8 cellular contexts compared by ENCODE assay signal in genomic region chrX:41759817-41760216, GRCh38. TPM values are rescaled to one million over a fixed set of nuclear protein-coding genes. Genes with fewer than 3 reads are reported as not detected.
A peak's percentile ranks its signal among the peaks of the same experiment; 100 is the strongest.
DNase-seq lines count a peak whose midpoint lies in the region; ATAC-seq and TF ChIP-seq lines count a peak whose summit lies in the region.

No MANE protein-coding gene starts in this region.

- H3K23ac ChIP-seq in neuronal stem cell (ENCODE audit: low read depth, low read length, poor library complexity), result no peak overlapping the region

- H3K4me3 ChIP-seq in testis (no peak overlapping the region), neuronal stem cell (ENCODE audit: low read length in 2 of 2) (no peak overlapping the region)

- no peak overlapping the region for H3K14ac ChIP-seq in neuronal stem cell (ENCODE audit: low read length)

- 68 to 82% methylated on average over 3 of the region's 3 CpGs for WGBS in testis, 2 donors
- WGBS in neuronal stem cell (ENCODE audit: extremely low coverage in 2 of 2, insufficient read length in 2 of 2, insufficient replicate concordance in 1 of 2), 2 donors, result no CpG with 5 or more reads among the region's 3 CpGs

- peak; percentile 63 for TF ChIP-seq CTCF in CD14-positive monocyte (IDR thresholded peaks at IDR 0.05)
- TF ChIP-seq CTCF in testis (IDR thresholded peaks at IDR 0.05), result peak in 1 of 3 experiments; percentile 32

- H3K36me3 Mint-ChIP-seq in CD14-positive monocyte, result peaks cover 0 to 2% of the 10 kb centered on the region in 2 donors

- H3K9me3 ChIP-seq in testis, result no peaks in the 10 kb centered on the region
- H3K9me3 ChIP-seq in neuronal stem cell (replicated peaks in 1 of 2; ENCODE audit: control insufficient read depth in 2 of 2, insufficient read depth in 1 of 2, low read depth in 1 of 2, low read length in 2 of 2), result no peaks in the 10 kb centered on the region

- H3K27me3 ChIP-seq in testis, result no peaks in the 10 kb centered on the region
- H3K27me3 ChIP-seq in neuronal stem cell (ENCODE audit: control insufficient read depth in 3 of 3, insufficient read depth in 3 of 3, low read depth in 1 of 3, low read length in 3 of 3), result no peaks in the 10 kb centered on the region

- H2AK5ac ChIP-seq in neuronal stem cell (ENCODE audit: low read depth, low read length), result no peak overlapping the region

- H4K91ac ChIP-seq in neuronal stem cell (ENCODE audit: low read depth, low read length, poor library complexity), result no peak overlapping the region

- POLR2A ChIA-PET in HEK293T (lab: Yijun Ruan, JAX), result interaction anchor here (0.5 kb wide), 1 partner anchor 197 kb away, joined by 3 read pairs; no protein-coding TSS in a partner anchor

- CTCF ChIA-PET in HEK293T (lab: Yijun Ruan, JAX), result interaction anchor here (0.6 to 1.0 kb wide), 6 partner anchors 13 to 202 kb away, joined by 3 to 4 read pairs (median 3); no protein-coding TSS in a partner anchor

- H3K36me3 ChIP-seq in testis (ENCODE audit: low read depth, missing control alignments), result no peaks in the 10 kb centered on the region
- H3K36me3 ChIP-seq in neuronal stem cell (replicated peaks in 1 of 2; ENCODE audit: control insufficient read depth in 2 of 2, insufficient read depth in 2 of 2, low read length in 2 of 2), result no peaks in the 10 kb centered on the region

- H3K27ac ChIP-seq in testis (no peak overlapping the region), neuronal stem cell (replicated peaks; ENCODE audit: low read length) (no peak overlapping the region)

- DNase-seq in CD14-positive monocyte (ENCODE audit: low spot score) (no peak), HEK293T (ENCODE audit: extremely low spot score) (peak; percentile 31), amniotic epithelial cell (ENCODE audit: low read depth) (peak; percentile 42), left lobe of liver (ENCODE audit: low spot score) (no peak), testis (no peak), NCI-H446 treated with DMSO at 0.1 percent for 48 hours (lab: John Stamatoyannopoulos, UW) (no peak), neuronal stem cell (ENCODE audit: low spot score) (no peak)

- H3K18ac ChIP-seq in neuronal stem cell (ENCODE audit: low read length), result no peak overlapping the region

- no peak overlapping the region for H2BK5ac ChIP-seq in neuronal stem cell (ENCODE audit: low read length)

- H3K27ac Mint-ChIP-seq in CD14-positive monocyte, result no peak overlapping the region

- H3K4me3 Mint-ChIP-seq in CD14-positive monocyte, result no peak overlapping the region

- no peak overlapping the region for H2BK120ac ChIP-seq in neuronal stem cell (ENCODE audit: low read depth, low read length)

- intact Hi-C loops in CD14-positive monocyte (cut with micrococcal nuclease) (loop anchor here (10.0 kb wide), 1 partner anchor 205 kb away; no protein-coding TSS in a partner anchor), testis (cut with DNase I; ENCODE audit: low total_unique reads) (no loop called here)

- H4K8ac ChIP-seq in neuronal stem cell (ENCODE audit: low read depth, low read length), result no peak overlapping the region

- no peak overlapping the region for H2AFZ ChIP-seq in neuronal stem cell (ENCODE audit: low read length)

- H3K9ac ChIP-seq in neuronal stem cell (ENCODE audit: low read depth, low read length, poor library complexity), result no peak overlapping the region

- no peaks in the 10 kb centered on the region for H3K4me1 ChIP-seq in testis
- no peaks in the 10 kb centered on the region for H3K4me1 ChIP-seq in neuronal stem cell (ENCODE audit: control insufficient read depth in 2 of 2, insufficient read depth in 1 of 2, low read depth in 1 of 2, low read length in 2 of 2)

- H3K4me2 ChIP-seq in neuronal stem cell (ENCODE audit: insufficient read depth, low read length, poor library complexity, severe bottlenecking), result no peak overlapping the region

- no peak overlapping the region for H2BK15ac ChIP-seq in neuronal stem cell (ENCODE audit: low read length)

- H3K27me3 Mint-ChIP-seq in CD14-positive monocyte (ENCODE audit: low read depth in 3 of 3), result peaks cover 0 to 1% (median 0%) of the 10 kb centered on the region in 3 donors

- H3K4ac ChIP-seq in neuronal stem cell (ENCODE audit: low read length), result no peak overlapping the region

- no peak for TF ChIP-seq POLR2A in testis (IDR thresholded peaks at IDR 0.05)

- ATAC-seq in left lobe of liver (peak; percentile 67), HG02610 (IDR thresholded peaks at IDR 0.05; ENCODE audit: unreplicated experiment) (no peak)

- no peak overlapping the region for H2BK12ac ChIP-seq in neuronal stem cell (ENCODE audit: low read length)

- H3K9me3 Mint-ChIP-seq in CD14-positive monocyte, result no peaks in the 10 kb centered on the region

- H3K4me1 Mint-ChIP-seq in CD14-positive monocyte, result no peaks in the 10 kb centered on the region

- H3K79me1 ChIP-seq in neuronal stem cell (ENCODE audit: low read depth, low read length), result no peaks in the 10 kb centered on the region

TF ChIP-seq in HEK293T, 16 proteins besides CTCF, POLR2A, EP300 and RAD21:
- no peak for TF ChIP-seq ARNT (IDR thresholded peaks at IDR 0.05)
- TF ChIP-seq SUZ12 (IDR thresholded peaks at IDR 0.05), result no peak
- no peak for TF ChIP-seq NFRKB (IDR thresholded peaks at IDR 0.05)
- no peak for TF ChIP-seq ZNF384 (IDR thresholded peaks at IDR 0.05)
- no peak for TF ChIP-seq FOXA1 (IDR thresholded peaks at IDR 0.05)
- TF ChIP-seq CTBP1 (IDR thresholded peaks at IDR 0.05; ENCODE audit: borderline replicate concordance), result no peak
- TF ChIP-seq ELF4 (IDR thresholded peaks at IDR 0.05), result no peak
- no peak for TF ChIP-seq TARDBP (IDR thresholded peaks at IDR 0.05)
- TF ChIP-seq BHLHE40 (IDR thresholded peaks at IDR 0.05; ENCODE audit: borderline replicate concordance), result no peak
- no peak for TF ChIP-seq FOXK2 (IDR thresholded peaks at IDR 0.05)
- no peak for TF ChIP-seq SP1 (IDR thresholded peaks at IDR 0.05)
- TF ChIP-seq PKNOX1 (IDR thresholded peaks at IDR 0.05), result no peak
- no peak for TF ChIP-seq FOXM1 (IDR thresholded peaks at IDR 0.05; ENCODE audit: borderline replicate concordance)
- no peak for TF ChIP-seq LEF1 (IDR thresholded peaks at IDR 0.05; ENCODE audit: borderline replicate concordance)
- no peak for TF ChIP-seq HDGF (IDR thresholded peaks at IDR 0.05; ENCODE audit: borderline replicate concordance)
- TF ChIP-seq L3MBTL2 (conservative IDR thresholded peaks at IDR 0.05), result no peak

RNA-seq across cellular contexts. Expression of gene GPR82, which starts 35.8 kb away (rescaled TPM):
- polyA plus RNA-seq in CD14-positive monocyte, result 1 to 10 TPM in 1 of 2 donors, under 1 TPM in 1; 0.67 to 2.0 TPM
- total RNA-seq in left lobe of liver, result 0.28 TPM
- total RNA-seq in testis, result under 1 TPM; 0.16 to 0.31 TPM
- polyA plus RNA-seq in testis (ENCODE audit: insufficient read depth, low read depth, low replicate concordance), result not detected
- polyA plus RNA-seq in neuronal stem cell (2013, experiment 1 of 2), result not detected
- polyA plus RNA-seq in neuronal stem cell (2013, experiment 2 of 2), result not detected

Comparison
In these comparisons a context has a peak if more than half of its experiments do, and no peak if none do; other contexts are left out.
1. DNase-seq: peak in HEK293T (single experiment) and amniotic epithelial cell (single experiment); none in CD14-positive monocyte (single experiment), left lobe of liver (single experiment), testis (single experiment), NCI-H446 treated with DMSO at 0.1 percent for 48 hours (single experiment) and neuronal stem cell (single experiment).